Comparison of ENCODE assay signal across 22 cellular contexts in the genomic region with DNA sequence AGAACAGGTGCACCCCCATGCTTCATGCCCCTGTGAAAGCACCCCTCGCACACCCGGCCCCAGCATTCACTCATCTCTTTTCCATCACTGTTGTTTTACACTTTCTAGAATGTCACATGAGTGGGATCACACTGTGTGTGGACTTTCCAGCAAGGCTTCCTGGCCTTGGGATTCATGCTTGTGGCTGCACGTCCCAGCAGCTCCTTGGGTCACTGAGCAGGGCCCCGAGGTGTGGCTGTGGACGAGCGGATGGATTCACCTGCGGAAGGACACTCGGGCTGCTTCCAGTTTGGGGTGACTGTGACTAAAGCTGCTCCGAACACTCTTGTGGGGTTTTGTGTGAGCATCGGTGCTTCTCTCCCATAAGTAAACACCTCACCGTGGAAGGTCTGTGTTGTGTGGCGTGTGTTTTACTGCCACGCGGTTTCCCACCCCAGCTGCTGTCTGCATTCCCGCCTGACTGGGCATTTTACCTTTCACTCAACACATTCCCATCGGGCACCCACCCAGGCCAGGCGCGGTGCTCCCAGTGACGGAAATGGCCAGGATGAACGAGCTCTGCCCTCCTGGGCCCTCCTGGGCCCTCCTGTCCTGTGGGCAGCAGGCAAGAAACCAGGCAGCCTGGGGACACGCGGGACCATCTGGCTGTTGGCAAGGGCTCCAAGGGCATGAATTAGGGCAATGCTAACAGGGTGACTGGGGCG. TPM values are rescaled to one million over a fixed set of nuclear protein-coding genes. Genes with fewer than 3 reads are reported as not detected.
DNase-seq lines count a peak whose midpoint lies in the region; ATAC-seq and TF ChIP-seq lines count a peak whose summit lies in the region.
"Had no signal": no experiment of that assay in that cellular context is flagged by ENCODE, and none has a peak within 500 bp of the region (broad histone marks: within the 10 kb centered on the region; RNA-seq: fewer than 3 reads in every experiment).

No MANE protein-coding gene starts in this region.

- POLR2A ChIA-PET in SK-N-SH (lab: Yijun Ruan, JAX): interaction anchor here (0.9 to 3.5 kb wide), 9 partner anchors 9 to 66 kb away, joined by 3 to 20 read pairs (median 9); a partner anchor contains a TSS
- POLR2A ChIA-PET in HEK293 (lab: Yijun Ruan, JAX): interaction anchor here (1.4 kb wide), 1 partner anchor 72 kb away, joined by 4 read pairs; no protein-coding TSS in a partner anchor

- no peak for TF ChIP-seq RAD21 in SK-N-SH (IDR thresholded peaks at IDR 0.05; ENCODE audit: low read length)

- H3K36me3 ChIP-seq in SK-N-SH (replicated peaks in 1 of 2; ENCODE audit: control insufficient read depth in 1 of 2, insufficient read depth in 2 of 2, low read length in 1 of 2) (no peaks in the 10 kb centered on the region), HEK293 (ENCODE audit: control insufficient read depth in 2 of 2, insufficient read depth in 1 of 2, low read length in 2 of 2) (no peaks in the 10 kb centered on the region), mesenchymal stem cell (ENCODE audit: control insufficient read depth in 1 of 2, insufficient read depth in 2 of 2, low read depth in 1 of 2, low read length in 2 of 2) (no peaks in the 10 kb centered on the region), tibial artery (no peaks in the 10 kb centered on the region)
- H3K36me3 ChIP-seq: neural progenitor cell, SJSA1 had no signal

- no peak for TF ChIP-seq CTCF in SK-N-SH (IDR thresholded peaks at IDR 0.05)
- no peak for TF ChIP-seq CTCF in HEK293 (tag by site-specific recombination; IDR thresholded peaks at IDR 0.05)
- no peak for TF ChIP-seq CTCF in tibial artery (IDR thresholded peaks at IDR 0.05)

- H3K79me1 ChIP-seq in mesenchymal stem cell (replicated peaks; ENCODE audit: low read length, poor library complexity, severe bottlenecking): no peaks in the 10 kb centered on the region

- H4K20me1 ChIP-seq in SK-N-SH (ENCODE audit: insufficient read depth): no peaks in the 10 kb centered on the region

- H3K27me3 ChIP-seq in SK-N-SH (ENCODE audit: insufficient read depth): no peaks in the 10 kb centered on the region
- peaks cover 48 to 93% of the 10 kb centered on the region in 2 experiments for H3K27me3 ChIP-seq in mesenchymal stem cell (ENCODE audit: control insufficient read depth in 1 of 2, insufficient read depth in 1 of 2, low read length in 2 of 2)
- peaks cover 0 to 44% of the 10 kb centered on the region in 2 donors for H3K27me3 ChIP-seq in tibial artery
- H3K27me3 ChIP-seq: body of pancreas, SJSA1 had no signal

- no peaks in the 10 kb centered on the region for H3K9me2 ChIP-seq in SK-N-SH

- H3K27ac ChIP-seq in SK-N-SH (ENCODE audit: low read depth in 2 of 2, low read length in 1 of 2): no peak overlapping the region; a peak in 2 of 4 replicates
- H3K27ac ChIP-seq in HEK293 (ENCODE audit: extremely low read depth, low read depth, low read length): no peak overlapping the region
- no peak overlapping the region for H3K27ac ChIP-seq in mesenchymal stem cell (ENCODE audit: low read length, poor library complexity, severe bottlenecking)
- no peak overlapping the region for H3K27ac ChIP-seq in tibial artery
- H3K27ac ChIP-seq: body of pancreas, dorsolateral prefrontal cortex, neural progenitor cell, SJSA1 had no signal

- no peak for ATAC-seq in SK-N-SH treated with all-trans-retinoic acid at 6 μM for 48 hours

- no peak overlapping the region for H2BK5ac ChIP-seq in mesenchymal stem cell (ENCODE audit: low read depth, low read length, poor library complexity, severe bottlenecking)

- peaks cover 0 to 80% of the 10 kb centered on the region in 2 experiments; a peak in 2 of 4 replicates for H3K4me1 ChIP-seq in SK-N-SH (ENCODE audit: control insufficient read depth in 1 of 2, insufficient read depth in 2 of 2, low read depth in 1 of 2, low read length in 1 of 2)
- H3K4me1 ChIP-seq in HEK293 (ENCODE audit: control insufficient read depth, insufficient read depth, low read length): no peaks in the 10 kb centered on the region
- peaks cover 13% of the 10 kb centered on the region for H3K4me1 ChIP-seq in mesenchymal stem cell (ENCODE audit: control insufficient read depth, insufficient read depth, low read depth, low read length)
- peaks cover 0 to 12% (median 6%) of the 10 kb centered on the region in 4 donors for H3K4me1 ChIP-seq in tibial artery

- H3K14ac ChIP-seq in mesenchymal stem cell (ENCODE audit: low read length in 2 of 2): no peak overlapping the region

- no peak overlapping the region for H2AK5ac ChIP-seq in mesenchymal stem cell (ENCODE audit: low read length, severe bottlenecking)

- CTCF ChIA-PET in SK-N-SH (lab: Yijun Ruan, JAX): interaction anchor here (0.6 to 11.3 kb wide), 54 partner anchors 8 to 330 kb away, joined by 3 to 177 read pairs (median 4); a partner anchor contains a TSS
- CTCF ChIA-PET in HEK293 (lab: Yijun Ruan, JAX): interaction anchor here (0.5 to 3.9 kb wide), 23 partner anchors 9 to 209 kb away, joined by 3 to 19 read pairs (median 4); no protein-coding TSS in a partner anchor

- no peak overlapping the region for H3K4me2 ChIP-seq in SK-N-SH
- no peak overlapping the region for H3K4me2 ChIP-seq in mesenchymal stem cell (ENCODE audit: low read length, poor library complexity, severe bottlenecking)

- H3K18ac ChIP-seq in mesenchymal stem cell (ENCODE audit: low read depth in 1 of 2, low read length in 2 of 2): peak overlapping the region in 1 of 2 experiments; percentile 37

- H3K23ac ChIP-seq in mesenchymal stem cell (ENCODE audit: low read length in 2 of 2): no peak overlapping the region

- H3K9ac ChIP-seq in SK-N-SH (no peak overlapping the region), mesenchymal stem cell (ENCODE audit: low read length) (no peak overlapping the region)
- H3K9ac ChIP-seq: neural progenitor cell had no signal

- no peaks in the 10 kb centered on the region for H3K9me3 ChIP-seq in SK-N-SH
- no peaks in the 10 kb centered on the region for H3K9me3 ChIP-seq in HEK293 (ENCODE audit: control insufficient read depth, insufficient read depth, low read depth, low read length)
- H3K9me3 ChIP-seq in mesenchymal stem cell (ENCODE audit: control insufficient read depth, low read length): no peaks in the 10 kb centered on the region
- H3K9me3 ChIP-seq in tibial artery: no peaks in the 10 kb centered on the region
- H3K9me3 ChIP-seq: body of pancreas, SJSA1 had no signal

- H3K79me2 ChIP-seq in SK-N-SH (ENCODE audit: insufficient read depth): no peaks in the 10 kb centered on the region

- H4K91ac ChIP-seq in mesenchymal stem cell (ENCODE audit: low read length): peak overlapping the region; percentile 31

- no peak overlapping the region for H2BK15ac ChIP-seq in mesenchymal stem cell (ENCODE audit: low read depth, poor library complexity, severe bottlenecking)

- H2BK120ac ChIP-seq in mesenchymal stem cell (ENCODE audit: low read depth, low read length): no peak overlapping the region

- H3K4ac ChIP-seq in mesenchymal stem cell (ENCODE audit: low read depth in 1 of 2, low read length in 2 of 2): no peak overlapping the region

- peak overlapping the region in 1 of 2 experiments; percentile 60 for H2BK12ac ChIP-seq in mesenchymal stem cell (ENCODE audit: low read length in 2 of 2)

- 85% methylated on average over 18 of the region's 23 CpGs for WGBS in SK-N-SH (ENCODE audit: low lambda C conversion rate)
- WGBS in mesenchymal stem cell: 92% methylated on average over 23 of the region's 23 CpGs

- H2AFZ ChIP-seq in SK-N-SH (ENCODE audit: low read depth): no peak overlapping the region
- no peak overlapping the region for H2AFZ ChIP-seq in mesenchymal stem cell (ENCODE audit: low read depth, low read length)
- H2AFZ ChIP-seq: neural progenitor cell had no signal

- intact Hi-C loops in tibial artery (cut with DNase I; ENCODE audit: low total_unique reads): loop anchor here (5.0 kb wide), 1 partner anchor 182 kb away; no protein-coding TSS in a partner anchor

- TF ChIP-seq EP300 in SK-N-SH (IDR thresholded peaks at IDR 0.05; ENCODE audit: borderline replicate concordance in 1 of 2, low read depth in 1 of 2, low read length in 1 of 2): no peak

- H3F3A ChIP-seq in SK-N-SH (replicated peaks; ENCODE audit: insufficient read depth): no peaks in the 10 kb centered on the region

- no peak overlapping the region for H4K8ac ChIP-seq in mesenchymal stem cell (ENCODE audit: low read length)

- H3K4me3 ChIP-seq in SK-N-SH (ENCODE audit: low read depth in 2 of 2, low read length in 1 of 2) (no peak overlapping the region), HEK293 (ENCODE audit: low read depth, low read length) (no peak overlapping the region), mesenchymal stem cell (ENCODE audit: insufficient read depth in 1 of 2, low read depth in 1 of 2, low read length in 2 of 2) (no peak overlapping the region), tibial artery (no peak overlapping the region)
- H3K4me3 ChIP-seq: body of pancreas, SJSA1 had no signal

- DNase-seq in SK-N-SH: peak; percentile 55
- peak; percentile 57 for DNase-seq in SW480 (ENCODE audit: low spot score)
- peak; percentile 14 for DNase-seq in mesenchymal stem cell
- no peak for DNase-seq in tibial artery
- DNase-seq in effector CD4-positive, alpha-beta T cell: no peak
- DNase-seq in DMS153 treated with DMSO at 0.1 percent for 48 hours (lab: John Stamatoyannopoulos, UW; ENCODE audit: unreplicated experiment): no peak
- DNase-seq: 8988T; activated CD4-positive, alpha-beta memory T cell treated with anti-CD3 and anti-CD28 coated beads, Interleukin-2, amount 10 ng/mL, durations not matched to agents 7 days and 5 days; activated naive CD4-positive, alpha-beta T cell treated with anti-CD3 and anti-CD28 coated beads, Interleukin-2, amount 50 U/mL, for 16 hours; Kasumi-1; left cardiac atrium; mammary epithelial cell; NCI-H1436; stimulated activated CD4-positive, alpha-beta T cell treated with anti-CD3 and anti-CD28 coated beads, Interleukin-2, amount 100 ng/mL, for 24 hours; stimulated activated naive CD8-positive, alpha-beta T cell treated with anti-CD3 and anti-CD28 coated beads, Interleukin-15, Interleukin-2, amounts not matched to agents 100 U/mL and 50 U/mL, for 24 hours had no signal

TF ChIP-seq in SK-N-SH, 30 proteins besides CTCF, POLR2A, EP300 and RAD21 (continues in another document):
- no peak for TF ChIP-seq FOXM1 (IDR thresholded peaks at IDR 0.05; ENCODE audit: low read depth)

TF ChIP-seq in SK-N-SH treated with all-trans-retinoic acid at 6 μM for 48 hours, 23 proteins besides CTCF, POLR2A, EP300 and RAD21 (continues in another document):
- TF ChIP-seq ZFP30 (CRISPR knock-in tag; IDR thresholded peaks at IDR 0.05): no peak

TF ChIP-seq in HEK293, 187 proteins besides CTCF, POLR2A, EP300 and RAD21:
- no peak for TF ChIP-seq ZNF2 (tag by site-specific recombination; IDR thresholded peaks at IDR 0.05)
- no peak for TF ChIP-seq ZNF654 (tag by site-specific recombination; IDR thresholded peaks at IDR 0.05; ENCODE audit: low read depth)
- TF ChIP-seq ZNF335 (tag by site-specific recombination; conservative IDR thresholded peaks at IDR 0.05): peak; percentile 68

RNA-seq across cellular contexts. Expression of a gene that starts 41.4 kb away (rescaled TPM):
- not detected in 2 replicates for polyA plus RNA-seq in SK-N-SH (2012; rRNA removed)
- polyA plus RNA-seq in SK-N-SH (2012; cell fraction: cytosol; rRNA removed): not detected in 2 replicates
- polyA plus RNA-seq in SK-N-SH (2012; cell fraction: nucleus; rRNA removed): not detected in 2 replicates
- polyA plus RNA-seq in mesenchymal stem cell (2013, experiment 1 of 2): not detected
- polyA plus RNA-seq in mesenchymal stem cell (2013, experiment 2 of 2): not detected
- polyA plus RNA-seq: H1, mammary epithelial cell had no signal

Comparison
In these comparisons a context has a peak if more than half of its experiments do, and no peak if none do; other contexts are left out.
1. DNase-seq: peak in SK-N-SH (single experiment), SW480 (single experiment) and mesenchymal stem cell (single experiment); none in tibial artery (0 of 2), effector CD4-positive, alpha-beta T cell (single experiment) and DMS153 treated with DMSO at 0.1 percent for 48 hours (single experiment).